Comparison of ENCODE assay signal across 9 cellular contexts in genomic region chr13:26601669-26602068, GRCh38. TPM values are rescaled to one million over a fixed set of nuclear protein-coding genes. Genes with fewer than 3 reads are reported as not detected.
A peak's percentile ranks its signal among the peaks of the same experiment; 100 is the strongest.
DNase-seq lines count a peak whose midpoint lies in the region; ATAC-seq, FAIRE-seq and TF ChIP-seq lines count a peak whose summit lies in the region.
"Had no signal": no experiment of that assay in that cellular context is flagged by ENCODE, and none has a peak within 500 bp of the region (broad histone marks: within the 10 kb centered on the region; RNA-seq: fewer than 3 reads in every experiment).

No MANE protein-coding gene starts in this region.

- no peak overlapping the region for H2AFZ ChIP-seq in Loucy (ENCODE audit: low read length)
- no peak overlapping the region for H2AFZ ChIP-seq in astrocyte (ENCODE audit: low read depth, low read length)

- peak overlapping the region; percentile 46 for H3K4me2 ChIP-seq in Loucy (ENCODE audit: low read depth, low read length, poor library complexity, severe bottlenecking)
- peak overlapping the region; percentile 62 for H3K4me2 ChIP-seq in astrocyte (ENCODE audit: low read length)

- H3K4me1 Mint-ChIP-seq in activated CD8-positive, alpha-beta memory T cell treated with anti-CD3 and anti-CD28 coated beads, Interleukin-2, amount 10 ng/mL, durations not matched to agents 7 days and 5 days = peaks cover 15% of the 10 kb centered on the region
- H3K4me1 Mint-ChIP-seq in astrocyte (ENCODE audit: low read depth, unreplicated experiment) = peaks cover 20% of the 10 kb centered on the region
- peaks cover 6% of the 10 kb centered on the region for H3K4me1 Mint-ChIP-seq in stimulated activated memory B cell treated with anti-CD40 and anti-IgM and Interleukin-4, amounts not matched to agents 10 μg/mL and 1 μg/mL and 100 μg/mL, for 72 hours

- H3K79me2 ChIP-seq in Loucy (ENCODE audit: insufficient read depth, low read length) = no peaks in the 10 kb centered on the region
- H3K79me2 ChIP-seq in astrocyte (ENCODE audit: insufficient read depth, low read length) = peaks cover 43% of the 10 kb centered on the region

- H3K9ac ChIP-seq in Loucy (ENCODE audit: low read depth, low read length, poor library complexity, severe bottlenecking) (no peak overlapping the region), astrocyte (ENCODE audit: low read length) (no peak overlapping the region)

- TF ChIP-seq CTCF in Loucy (conservative IDR thresholded peaks at IDR 0.05; ENCODE audit: low read length) (peak; percentile 62), astrocyte (IDR thresholded peaks at IDR 0.05; ENCODE audit: insufficient read depth, low read depth, low read length) (peak; percentile 5)

- H3K27me3 Mint-ChIP-seq in activated CD8-positive, alpha-beta memory T cell treated with anti-CD3 and anti-CD28 coated beads, Interleukin-2, amount 10 ng/mL, durations not matched to agents 7 days and 5 days = peaks cover 48% of the 10 kb centered on the region
- no peaks in the 10 kb centered on the region for H3K27me3 Mint-ChIP-seq in astrocyte (ENCODE audit: low read depth, unreplicated experiment)
- H3K27me3 Mint-ChIP-seq in stimulated activated memory B cell treated with anti-CD40 and anti-IgM and Interleukin-4, amounts not matched to agents 10 μg/mL and 1 μg/mL and 100 μg/mL, for 72 hours = peaks cover 13% of the 10 kb centered on the region

- H3K4me3 ChIP-seq in Loucy (ENCODE audit: low read length, poor library complexity, severe bottlenecking) (no peak overlapping the region), astrocyte (ENCODE audit: insufficient read depth, low read depth, low read length) (no peak overlapping the region)

- peak; percentile 87 for ATAC-seq in activated CD8-positive, alpha-beta memory T cell treated with anti-CD3 and anti-CD28 coated beads, Interleukin-2, amount 10 ng/mL, durations not matched to agents 7 days and 5 days
- peak; percentile 80 for ATAC-seq in stimulated activated memory B cell treated with anti-CD40 and anti-IgM and Interleukin-4, amounts not matched to agents 10 μg/mL and 1 μg/mL and 100 μg/mL, for 72 hours
- no peak for ATAC-seq in HG02840 (IDR thresholded peaks at IDR 0.05; ENCODE audit: low FRiP score, unreplicated experiment)

- H3K27me3 ChIP-seq in Loucy (ENCODE audit: insufficient read depth, low read length, poor library complexity, severe bottlenecking) (no peaks in the 10 kb centered on the region), astrocyte (ENCODE audit: insufficient read depth, low read length) (no peaks in the 10 kb centered on the region)

- peak; percentile 91 for FAIRE-seq in astrocyte (lab: Jason Lieb, UNC)

- peaks cover 3% of the 10 kb centered on the region for H3K9me3 Mint-ChIP-seq in activated CD8-positive, alpha-beta memory T cell treated with anti-CD3 and anti-CD28 coated beads, Interleukin-2, amount 10 ng/mL, durations not matched to agents 7 days and 5 days (ENCODE audit: low read depth)
- H3K9me3 Mint-ChIP-seq in astrocyte (ENCODE audit: unreplicated experiment) = peaks cover 6% of the 10 kb centered on the region
- peaks cover 3% of the 10 kb centered on the region for H3K9me3 Mint-ChIP-seq in stimulated activated memory B cell treated with anti-CD40 and anti-IgM and Interleukin-4, amounts not matched to agents 10 μg/mL and 1 μg/mL and 100 μg/mL, for 72 hours

- H3K4me3 Mint-ChIP-seq in activated CD8-positive, alpha-beta memory T cell treated with anti-CD3 and anti-CD28 coated beads, Interleukin-2, amount 10 ng/mL, durations not matched to agents 7 days and 5 days = no peak overlapping the region
- no peak overlapping the region for H3K4me3 Mint-ChIP-seq in astrocyte (ENCODE audit: unreplicated experiment)
- no peak overlapping the region for H3K4me3 Mint-ChIP-seq in stimulated activated memory B cell treated with anti-CD40 and anti-IgM and Interleukin-4, amounts not matched to agents 10 μg/mL and 1 μg/mL and 100 μg/mL, for 72 hours

- no peaks in the 10 kb centered on the region for H3K9me2 ChIP-seq in Loucy (replicated peaks; ENCODE audit: low read depth, low read length)

- no peaks in the 10 kb centered on the region for H3F3A ChIP-seq in Loucy (ENCODE audit: low read depth)

- CTCF ChIA-PET in activated CD8-positive, alpha-beta memory T cell treated with anti-CD3 and anti-CD28 coated beads, Interleukin-2, amount 10 ng/mL, durations not matched to agents 7 days and 5 days (lab: Charles Lee) = no interaction called here

- DNase-seq in activated CD8-positive, alpha-beta memory T cell treated with anti-CD3 and anti-CD28 coated beads, Interleukin-2, amount 10 ng/mL, durations not matched to agents 7 days and 5 days = peak; percentile 72
- no peak for DNase-seq in activated CD8-positive, alpha-beta memory T cell treated with anti-CD3 and anti-CD28 coated beads for 24 hours
- DNase-seq in astrocyte (ENCODE audit: low read depth) (peak; percentile 49), NCI-H2227 treated with DMSO at 0.1 percent for 48 hours (lab: John Stamatoyannopoulos, UW) (no peak)
- no peak for DNase-seq in activated CD4-positive, alpha-beta T cell treated with anti-CD3 and anti-CD28 coated beads, Interleukin-2, amount 50 U/mL, for 1 hour

- H3K36me3 ChIP-seq in Loucy (ENCODE audit: insufficient read depth, low read length) (no peaks in the 10 kb centered on the region), astrocyte (ENCODE audit: insufficient read depth, low read length) (no peaks in the 10 kb centered on the region)
- H3K36me3 ChIP-seq: neutrophil had no signal

- no peak overlapping the region for H3K27ac ChIP-seq in astrocyte (ENCODE audit: low read depth, low read length)
- H3K27ac ChIP-seq: neutrophil had no signal

- no peak overlapping the region for H3K27ac Mint-ChIP-seq in activated CD8-positive, alpha-beta memory T cell treated with anti-CD3 and anti-CD28 coated beads, Interleukin-2, amount 10 ng/mL, durations not matched to agents 7 days and 5 days
- H3K27ac Mint-ChIP-seq in astrocyte (ENCODE audit: unreplicated experiment) = no peak overlapping the region
- no peak overlapping the region for H3K27ac Mint-ChIP-seq in stimulated activated memory B cell treated with anti-CD40 and anti-IgM and Interleukin-4, amounts not matched to agents 10 μg/mL and 1 μg/mL and 100 μg/mL, for 72 hours

- H3K4me1 ChIP-seq in Loucy (ENCODE audit: insufficient read depth, low read length, poor library complexity, severe bottlenecking) (peaks cover 34% of the 10 kb centered on the region), astrocyte (ENCODE audit: insufficient read depth, low read length) (peaks cover 29% of the 10 kb centered on the region)

- H4K20me1 ChIP-seq in Loucy (ENCODE audit: insufficient read depth, low read length, poor library complexity, severe bottlenecking) (no peaks in the 10 kb centered on the region), astrocyte (ENCODE audit: insufficient read depth, low read length) (peaks cover 48% of the 10 kb centered on the region)

- H3K36me3 Mint-ChIP-seq in activated CD8-positive, alpha-beta memory T cell treated with anti-CD3 and anti-CD28 coated beads, Interleukin-2, amount 10 ng/mL, durations not matched to agents 7 days and 5 days = no peaks in the 10 kb centered on the region
- H3K36me3 Mint-ChIP-seq in astrocyte (ENCODE audit: low read depth, unreplicated experiment) = no peaks in the 10 kb centered on the region
- peaks cover under 1% of the 10 kb centered on the region for H3K36me3 Mint-ChIP-seq in stimulated activated memory B cell treated with anti-CD40 and anti-IgM and Interleukin-4, amounts not matched to agents 10 μg/mL and 1 μg/mL and 100 μg/mL, for 72 hours

- H3K9me3 ChIP-seq in Loucy (ENCODE audit: insufficient read depth, low read depth, low read length) = no peaks in the 10 kb centered on the region; the same call in 1 of the 2 replicates
- no peaks in the 10 kb centered on the region for H3K9me3 ChIP-seq in astrocyte (ENCODE audit: insufficient read depth, low read depth, low read length)
- H3K9me3 ChIP-seq: neutrophil had no signal

RNA-seq across cellular contexts. Expression of gene WASF3, which starts 44.2 kb away (rescaled TPM):
- under 1 TPM in 1 of 2 experiments, not detected in 1; 0.12 TPM for total RNA-seq in activated CD8-positive, alpha-beta memory T cell treated with anti-CD3 and anti-CD28 coated beads, Interleukin-2, amount 10 ng/mL, durations not matched to agents 7 days and 5 days
- total RNA-seq in astrocyte = 19.7 and 25.8 TPM in 2 replicates

Comparison
In these comparisons a context has a peak if more than half of its experiments do, and no peak if none do; other contexts are left out.
1. DNase-seq: peak in activated CD8-positive, alpha-beta memory T cell treated with anti-CD3 and anti-CD28 coated beads, Interleukin-2, amount 10 ng/mL, durations not matched to agents 7 days and 5 days (single experiment) and astrocyte (single experiment); none in activated CD8-positive, alpha-beta memory T cell treated with anti-CD3 and anti-CD28 coated beads for 24 hours (single experiment), NCI-H2227 treated with DMSO at 0.1 percent for 48 hours (single experiment) and activated CD4-positive, alpha-beta T cell treated with anti-CD3 and anti-CD28 coated beads, Interleukin-2, amount 50 U/mL, for 1 hour (single experiment).
2. RNA of gene WASF3, which starts 44.2 kb away (total RNA-seq): 19.7 to 25.8 TPM in astrocyte; 0.12 TPM in activated CD8-positive, alpha-beta memory T cell treated with anti-CD3 and anti-CD28 coated beads, Interleukin-2, amount 10 ng/mL, durations not matched to agents 7 days and 5 days; every median in the first group is over 10 times any median in the second.